32 cellular contexts compared by ENCODE assay signal in genomic region chr2:134884435-134884834, GRCh38. TPM values are rescaled to one million over a fixed set of nuclear protein-coding genes. Genes with fewer than 3 reads are reported as not detected.
"Had no signal": no experiment of that assay in that cellular context is flagged by ENCODE, and none has a peak within 500 bp of the region (broad histone marks: within the 10 kb centered on the region; RNA-seq: fewer than 3 reads in every experiment).

No MANE protein-coding gene starts in this region.

- H3K27ac ChIP-seq: stomach, suprapubic skin, testis, thoracic aorta, thyroid gland, tibial artery, tibial nerve, transverse colon, upper lobe of left lung, upper lobe of right lung, uterus, vagina had no signal

- H3K27me3 ChIP-seq: stomach, suprapubic skin, testis, thyroid gland, tibial artery, tibial nerve, transverse colon, upper lobe of left lung, upper lobe of right lung, uterus, vagina had no signal

- H3K9me3 ChIP-seq: stomach, suprapubic skin, testis, thoracic aorta, thyroid gland, transverse colon, upper lobe of left lung, upper lobe of right lung, uterus, vagina had no signal

- FAIRE-seq: urothelium cell line had no signal

- DNase-seq: stimulated activated CD4-positive, alpha-beta T cell treated with anti-CD3 and anti-CD28 coated beads, Interleukin-2, amount 100 ng/mL, for 48 hours; stimulated activated CD4-positive, alpha-beta T cell treated with anti-CD3 and anti-CD28 coated beads, Interleukin-4, amount 100 ng/mL, for 1 hour; stimulated activated CD4-positive, alpha-beta T cell treated with anti-CD3 and anti-CD28 coated beads, Interleukin-4, amount 100 ng/mL, for 24 hours; stimulated activated CD4-positive, alpha-beta T cell treated with anti-CD3 and anti-CD28 coated beads, Interleukin-4, amount 100 ng/mL, for 4 hours; stimulated activated CD8-positive, alpha-beta memory T cell treated with anti-CD3 and anti-CD28 coated beads, Interleukin-4, amount 100 ng/mL, for 48 hours; stimulated activated naive B cell treated with anti-CD40 and anti-IgM and Interleukin-4, amounts not matched to agents 10 μg/mL and 1 μg/mL and 100 μg/mL, for 72 hours; stimulated activated naive CD4-positive, alpha-beta T cell; stimulated activated naive CD4-positive, alpha-beta T cell treated with Interleukin-2 at 50 U/mL for 16 hours; stimulated activated naive CD8-positive, alpha-beta T cell treated with anti-CD3 and anti-CD28 coated beads, Interleukin-15, amount 100 ng/mL, for 72 hours; stimulated activated naive CD8-positive, alpha-beta T cell treated with anti-CD3 and anti-CD28 coated beads, Interleukin-15, Interleukin-2, amounts not matched to agents 100 U/mL and 50 U/mL, for 24 hours; stomach; substantia nigra; testis; thyroid gland; tibial artery; transverse colon; trophoblast cell; upper lobe of left lung; upper lobe of right lung; uterus had no signal

- H3K36me3 ChIP-seq: stomach, suprapubic skin, thoracic aorta, thyroid gland, tibial artery, tibial nerve, transverse colon, upper lobe of left lung, upper lobe of right lung, uterus, vagina had no signal

- H3K4me3 ChIP-seq: stomach, suprapubic skin, testis, thoracic aorta, thyroid gland, tibial artery, tibial nerve, transverse colon, upper lobe of left lung, upper lobe of right lung, uterus, vagina had no signal

- H3K4me1 ChIP-seq: stomach, suprapubic skin, testis, thyroid gland, tibial artery, tibial nerve, transverse colon, upper lobe of left lung, upper lobe of right lung, uterus, vagina had no signal

- ATAC-seq: stimulated activated effector memory CD8-positive, alpha-beta T cell treated with anti-CD3 and anti-CD28 coated beads, Interleukin-12 subunit alpha, Interleukin-12 subunit beta, amount 100 ng/mL, for 72 hours; stimulated activated memory B cell treated with anti-CD40 and anti-IgM and Interleukin-4, amounts not matched to agents 10 μg/mL and 1 μg/mL and 100 μg/mL, for 72 hours; stimulated activated naive B cell treated with anti-CD40 and anti-IgM and Interleukin-4, amounts not matched to agents 10 μg/mL and 1 μg/mL and 100 μg/mL, for 72 hours; stimulated activated naive CD8-positive, alpha-beta T cell treated with anti-CD3 and anti-CD28 coated beads, Interleukin-15, amount 100 ng/mL, for 72 hours; stimulated activated naive CD8-positive, alpha-beta T cell treated with anti-CD3 and anti-CD28 coated beads, Interleukin-15, Interleukin-2, amounts not matched to agents 100 U/mL and 50 U/mL, for 24 hours; upper lobe of right lung had no signal

RNA-seq across cellular contexts. Expression of gene ACMSD, which starts 46.0 kb away (rescaled TPM):
- total RNA-seq: stomach, subcutaneous adipose tissue, temporal lobe, testis, thoracic aorta, tibial nerve, transverse colon, upper lobe of right lung, ureter, urinary bladder, uterus, vagina had no signal
- polyA plus RNA-seq: stomach, thymus, urinary bladder had no signal
